ENCODE assay signal across 8 cellular contexts in genomic region chr6:7590918-7591302, GRCh38. TPM values are rescaled to one million over a fixed set of nuclear protein-coding genes. Genes with fewer than 3 reads are reported as not detected.
DNase-seq lines count a peak whose midpoint lies in the region; ATAC-seq and TF ChIP-seq lines count a peak whose summit lies in the region.

No MANE protein-coding gene starts in this region.

- intact Hi-C loops in esophagus muscularis mucosa (cut with DNase I), result loop anchor here (5.0 kb wide), 1 partner anchor 279 kb away; the partner anchor contains the start of gene SSR1

- H3K27me3 ChIP-seq in esophagus muscularis mucosa (no peaks in the 10 kb centered on the region), neural cell (ENCODE audit: insufficient read depth, low read depth, low read length) (no peaks in the 10 kb centered on the region)

- TF ChIP-seq RAD21 in neural cell (conservative IDR thresholded peaks at IDR 0.05), result no peak

- no peak for TF ChIP-seq EP300 in esophagus muscularis mucosa (IDR thresholded peaks at IDR 0.05)
- no peak for TF ChIP-seq EP300 in neural cell (conservative IDR thresholded peaks at IDR 0.05; ENCODE audit: poor library complexity, severe bottlenecking)

- H3K4me2 ChIP-seq in neural cell (ENCODE audit: low read length), result peak overlapping the region; percentile 60

- H3K4me3 ChIP-seq in SK-N-MC (peak overlapping the region; percentile 92), esophagus muscularis mucosa (peak overlapping the region; percentile 75 to 94 (median 92)), neural cell (ENCODE audit: low read length) (peak overlapping the region; percentile 89)

- peak; percentile 21 for DNase-seq in NCI-H2227 (lab: John Stamatoyannopoulos, UW; ENCODE audit: unreplicated experiment)
- no peak for DNase-seq in NCI-H2227 treated with DMSO at 0.1 percent for 48 hours (lab: John Stamatoyannopoulos, UW)
- no peak for DNase-seq in SK-N-MC (ENCODE audit: low read depth, low spot score)
- no peak for DNase-seq in esophagus muscularis mucosa (ENCODE audit: extremely low spot score)
- DNase-seq in NCI-H1105 (lab: John Stamatoyannopoulos, UW), result no peak

- H3K9ac ChIP-seq in SK-N-MC (ENCODE audit: insufficient read length), result peak overlapping the region; percentile 90
- peak overlapping the region; percentile 69 for H3K9ac ChIP-seq in neural cell (ENCODE audit: low read length)

- no peak for ATAC-seq in HG03139 (IDR thresholded peaks at IDR 0.05; ENCODE audit: unreplicated experiment)
- ATAC-seq in GM21528 (IDR thresholded peaks at IDR 0.05; ENCODE audit: low FRiP score, unreplicated experiment), result no peak

- TF ChIP-seq POLR2A in esophagus muscularis mucosa (IDR thresholded peaks at IDR 0.05; ENCODE audit: low read depth), result no peak

- no peaks in the 10 kb centered on the region for H4K20me1 ChIP-seq in neural cell (ENCODE audit: insufficient read depth)

- no peaks in the 10 kb centered on the region for H3K9me2 ChIP-seq in neural cell (ENCODE audit: insufficient read depth, low read length)

- no peak for TF ChIP-seq CTCF in esophagus muscularis mucosa (IDR thresholded peaks at IDR 0.05)
- no peak for TF ChIP-seq CTCF in neural cell (IDR thresholded peaks at IDR 0.05; ENCODE audit: poor library complexity, severe bottlenecking)

- H3K9me3 ChIP-seq in SK-N-MC (ENCODE audit: low read depth, low read length) (no peaks in the 10 kb centered on the region), esophagus muscularis mucosa (no peaks in the 10 kb centered on the region), neural cell (ENCODE audit: low read length) (no peaks in the 10 kb centered on the region)

- no peak overlapping the region for H2AFZ ChIP-seq in neural cell (ENCODE audit: low read depth, low read length)

- peaks cover 21% of the 10 kb centered on the region for H3K79me2 ChIP-seq in neural cell (replicated peaks; ENCODE audit: insufficient read depth, low read length)

- peaks cover 21 to 33% (median 31%) of the 10 kb centered on the region in 4 donors for H3K4me1 ChIP-seq in esophagus muscularis mucosa

- 19% methylated on average over 10 of the region's 10 CpGs for WGBS in esophagus muscularis mucosa

- no peak overlapping the region for H3K27ac ChIP-seq in SK-N-MC
- peak overlapping the region in 3 of 4 donors; percentile 75 to 77 (median 75) for H3K27ac ChIP-seq in esophagus muscularis mucosa (replicated peaks in 1 of 4)
- no peak overlapping the region for H3K27ac ChIP-seq in neural cell (ENCODE audit: low read length)

- no peaks in the 10 kb centered on the region for H3F3A ChIP-seq in neural cell (ENCODE audit: insufficient read depth, low read length, poor library complexity, severe bottlenecking)

- H3K36me3 ChIP-seq in SK-N-MC (ENCODE audit: insufficient read depth, low read length), result peaks cover 28% of the 10 kb centered on the region
- H3K36me3 ChIP-seq in esophagus muscularis mucosa, result peaks cover 7 to 22% (median 20%) of the 10 kb centered on the region in 4 donors
- no peaks in the 10 kb centered on the region for H3K36me3 ChIP-seq in neural cell (ENCODE audit: insufficient read depth, low read length)

TF ChIP-seq in neural cell, 6 proteins besides CTCF, POLR2A, EP300 and RAD21:
- TF ChIP-seq SMC3 (conservative IDR thresholded peaks at IDR 0.05; ENCODE audit: poor library complexity), result no peak
- no peak for TF ChIP-seq POLR2AphosphoS5 (IDR thresholded peaks at IDR 0.05)
- no peak for TF ChIP-seq TAF1 (IDR thresholded peaks at IDR 0.05; ENCODE audit: low read depth)
- no peak for TF ChIP-seq REST (IDR thresholded peaks at IDR 0.05; ENCODE audit: borderline replicate concordance)
- no peak for TF ChIP-seq EZH2 (IDR thresholded peaks at IDR 0.05; ENCODE audit: borderline replicate concordance, insufficient read depth, low read length, poor library complexity, severe bottlenecking)
- TF ChIP-seq MXI1 (conservative IDR thresholded peaks at IDR 0.05; ENCODE audit: poor library complexity, severe bottlenecking), result no peak

RNA-seq across cellular contexts. Expression of gene SNRNP48, which starts 0.9 kb away (rescaled TPM):
- 10 to 100 TPM in 1 of 4 donors, 1 to 10 TPM in 3; 8.9 to 17.0 (median 9.5) TPM for total RNA-seq in esophagus muscularis mucosa
- 17.5 and 19.4 TPM in 2 replicates for polyA plus RNA-seq in neural cell
- polyA minus RNA-seq in neural cell, result 19.5 and 23.2 TPM in 2 replicates

RNA-seq across cellular contexts. Expression of gene DSP, which starts 49.4 kb away (rescaled TPM):
- total RNA-seq in esophagus muscularis mucosa, result 1 to 10 TPM; 2.1 to 9.4 (median 5.9) TPM
- 0.05 TPM in 1 of 2 replicates, not detected in the other for polyA plus RNA-seq in neural cell
- polyA minus RNA-seq in neural cell, result 0.49 and 0.93 TPM in 2 replicates

Comparison
In these comparisons a context has a peak if more than half of its experiments do, and no peak if none do; other contexts are left out.
1. H3K27ac ChIP-seq: peak in esophagus muscularis mucosa (3 of 4); none in SK-N-MC (single experiment) and neural cell (single experiment).
2. Peak in every context shown above with its lines, with median percentiles within 50 percentile points of each other: H3K4me3 ChIP-seq.